In the genomic region with DNA sequence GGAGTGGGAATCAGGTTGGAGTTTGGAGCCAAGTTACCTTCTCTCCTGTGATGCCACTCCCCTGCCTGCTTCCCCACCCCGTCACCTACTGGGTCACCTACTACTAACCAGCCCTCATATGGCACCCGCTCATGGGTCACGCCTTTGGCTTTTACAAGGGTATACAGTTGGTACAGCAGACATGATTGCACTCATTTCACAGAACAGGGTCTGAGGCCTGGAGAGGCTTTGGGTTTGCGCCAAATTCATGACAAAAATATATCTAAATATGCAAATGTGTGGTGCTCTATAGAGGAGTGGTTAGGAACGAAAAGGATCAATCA, we compare ENCODE assay signal across 16 cellular contexts. TPM values are rescaled to one million over a fixed set of nuclear protein-coding genes. Genes with fewer than 3 reads are reported as not detected.
DNase-seq lines count a peak whose midpoint lies in the region; ATAC-seq and TF ChIP-seq lines count a peak whose summit lies in the region.
"Had no signal": no experiment of that assay in that cellular context is flagged by ENCODE, and none has a peak within 500 bp of the region (broad histone marks: within the 10 kb centered on the region; RNA-seq: fewer than 3 reads in every experiment).

No MANE protein-coding gene starts in this region.

- H3K36me3 ChIP-seq in WERI-Rb-1: no peaks in the 10 kb centered on the region

- H3K4me3 Mint-ChIP-seq in activated naive CD8-positive, alpha-beta T cell treated with anti-CD3 and anti-CD28 coated beads, Interleukin-2, amount 10 ng/mL, durations not matched to agents 7 days and 5 days: peak overlapping the region; percentile 60
- H3K4me3 Mint-ChIP-seq in activated naive CD8-positive, alpha-beta T cell treated with anti-CD3 and anti-CD28 coated beads, Interleukin-2, amount 50 U/mL, for 24 hours: no peak overlapping the region
- H3K4me3 Mint-ChIP-seq in mesothelial cell of epicardium (no peak overlapping the region), type B pancreatic cell (no peak overlapping the region)

- POLR2A ChIA-PET in activated naive CD8-positive, alpha-beta T cell treated with anti-CD3 and anti-CD28 coated beads, Interleukin-2, amount 10 ng/mL, durations not matched to agents 7 days and 5 days (lab: Charles Lee): interaction anchor here (1.0 to 1.4 kb wide), 2 partner anchors 19 to 61 kb away, joined by 3 read pairs; no protein-coding TSS in a partner anchor

- no peaks in the 10 kb centered on the region for H3K9me3 Mint-ChIP-seq in activated naive CD8-positive, alpha-beta T cell treated with anti-CD3 and anti-CD28 coated beads, Interleukin-2, amount 10 ng/mL, durations not matched to agents 7 days and 5 days
- H3K9me3 Mint-ChIP-seq in activated naive CD8-positive, alpha-beta T cell treated with anti-CD3 and anti-CD28 coated beads, Interleukin-2, amount 50 U/mL, for 24 hours: no peaks in the 10 kb centered on the region
- no peaks in the 10 kb centered on the region for H3K9me3 Mint-ChIP-seq in mesothelial cell of epicardium
- no peaks in the 10 kb centered on the region for H3K9me3 Mint-ChIP-seq in type B pancreatic cell
- H3K9me3 Mint-ChIP-seq: T-helper 1 cell treated with Interleukin-12 subunit alpha and Interleukin-12 subunit beta and Interleukin-4 antibody, amounts not matched to agents 30 μg/mL and 1 μg/mL, for 36 hours had no signal

- H3K27ac Mint-ChIP-seq in activated naive CD8-positive, alpha-beta T cell treated with anti-CD3 and anti-CD28 coated beads, Interleukin-2, amount 10 ng/mL, durations not matched to agents 7 days and 5 days: peak overlapping the region; percentile 83
- H3K27ac Mint-ChIP-seq in activated naive CD8-positive, alpha-beta T cell treated with anti-CD3 and anti-CD28 coated beads, Interleukin-2, amount 50 U/mL, for 24 hours: no peak overlapping the region
- H3K27ac Mint-ChIP-seq in mesothelial cell of epicardium (peak overlapping the region; percentile 99), type B pancreatic cell (peak overlapping the region; percentile 91)

- no peaks in the 10 kb centered on the region for H3K27me3 ChIP-seq in WERI-Rb-1 (ENCODE audit: insufficient read depth, low read depth, severe bottlenecking)

- H3K27ac ChIP-seq in WERI-Rb-1: peak overlapping the region; percentile 79; the same call in 1 of the 2 replicates

- no peak overlapping the region for H3K4me3 ChIP-seq in WERI-Rb-1 (ENCODE audit: low read depth, low read length)

- H3K27me3 Mint-ChIP-seq in activated naive CD8-positive, alpha-beta T cell treated with anti-CD3 and anti-CD28 coated beads, Interleukin-2, amount 10 ng/mL, durations not matched to agents 7 days and 5 days: peaks cover 5% of the 10 kb centered on the region
- no peaks in the 10 kb centered on the region for H3K27me3 Mint-ChIP-seq in activated naive CD8-positive, alpha-beta T cell treated with anti-CD3 and anti-CD28 coated beads, Interleukin-2, amount 50 U/mL, for 24 hours
- H3K27me3 Mint-ChIP-seq in mesothelial cell of epicardium (ENCODE audit: low read depth): no peaks in the 10 kb centered on the region
- H3K27me3 Mint-ChIP-seq in type B pancreatic cell: no peaks in the 10 kb centered on the region

- TF ChIP-seq CTCF in WERI-Rb-1 (IDR thresholded peaks at IDR 0.05; ENCODE audit: low read depth, low read length): no peak
- TF ChIP-seq CTCF in mesothelial cell of epicardium (IDR thresholded peaks at IDR 0.05; ENCODE audit: unreplicated experiment): no peak
- no peak for TF ChIP-seq CTCF in type B pancreatic cell (conservative IDR thresholded peaks at IDR 0.05)

- no peaks in the 10 kb centered on the region for H3K36me3 Mint-ChIP-seq in activated naive CD8-positive, alpha-beta T cell treated with anti-CD3 and anti-CD28 coated beads, Interleukin-2, amount 10 ng/mL, durations not matched to agents 7 days and 5 days
- no peaks in the 10 kb centered on the region for H3K36me3 Mint-ChIP-seq in activated naive CD8-positive, alpha-beta T cell treated with anti-CD3 and anti-CD28 coated beads, Interleukin-2, amount 50 U/mL, for 24 hours (ENCODE audit: low read depth)
- H3K36me3 Mint-ChIP-seq in mesothelial cell of epicardium: no peaks in the 10 kb centered on the region
- no peaks in the 10 kb centered on the region for H3K36me3 Mint-ChIP-seq in type B pancreatic cell

- no peak for DNase-seq in activated naive CD8-positive, alpha-beta T cell treated with anti-CD3 and anti-CD28 coated beads, Interleukin-2, amount 10 ng/mL, durations not matched to agents 7 days and 5 days
- DNase-seq in activated naive CD8-positive, alpha-beta T cell treated with anti-CD3 and anti-CD28 coated beads, Interleukin-2, amount 50 U/mL, for 24 hours: no peak
- DNase-seq in WERI-Rb-1 (no peak), mesothelial cell of epicardium (ENCODE audit: low spot score in 2 of 2, unreplicated experiment in 2 of 2) (no peak), type B pancreatic cell (ENCODE audit: extremely low spot score, unreplicated experiment) (no peak), NCI-H1105 (lab: John Stamatoyannopoulos, UW) (no peak), NCI-H187 (lab: John Stamatoyannopoulos, UW) (no peak), NCI-H446 treated with DMSO at 0.1 percent for 48 hours (lab: John Stamatoyannopoulos, UW) (no peak)
- DNase-seq: AML-193; Kasumi-1; occipital lobe; stimulated activated CD8-positive, alpha-beta memory T cell treated with anti-CD3 and anti-CD28 coated beads, Interleukin-4, amount 100 ng/mL, for 48 hours had no signal

- H3K9me3 ChIP-seq in WERI-Rb-1 (ENCODE audit: severe bottlenecking): no peaks in the 10 kb centered on the region

- no peak for ATAC-seq in activated naive CD8-positive, alpha-beta T cell treated with anti-CD3 and anti-CD28 coated beads, Interleukin-2, amount 10 ng/mL, durations not matched to agents 7 days and 5 days (ENCODE audit: low read depth)
- ATAC-seq in activated naive CD8-positive, alpha-beta T cell treated with anti-CD3 and anti-CD28 coated beads, Interleukin-2, amount 50 U/mL, for 24 hours: no peak

- H3K4me1 Mint-ChIP-seq in activated naive CD8-positive, alpha-beta T cell treated with anti-CD3 and anti-CD28 coated beads, Interleukin-2, amount 10 ng/mL, durations not matched to agents 7 days and 5 days: peaks cover 39% of the 10 kb centered on the region
- H3K4me1 Mint-ChIP-seq in activated naive CD8-positive, alpha-beta T cell treated with anti-CD3 and anti-CD28 coated beads, Interleukin-2, amount 50 U/mL, for 24 hours: peaks cover 43% of the 10 kb centered on the region
- peaks cover 62% of the 10 kb centered on the region for H3K4me1 Mint-ChIP-seq in mesothelial cell of epicardium
- H3K4me1 Mint-ChIP-seq in type B pancreatic cell (ENCODE audit: unreplicated experiment): peaks cover 45% of the 10 kb centered on the region

RNA-seq across cellular contexts. Expression of a gene that starts 10.7 kb away (rescaled TPM):
- total RNA-seq in activated naive CD8-positive, alpha-beta T cell treated with anti-CD3 and anti-CD28 coated beads, Interleukin-2, amount 10 ng/mL, durations not matched to agents 7 days and 5 days: under 1 TPM; 0.25 to 0.91 TPM
- total RNA-seq in mesothelial cell of epicardium: 9.4 to 12.2 TPM (median 10.5 TPM) in 3 replicates
- 0.67 and 1.3 TPM in 2 replicates for total RNA-seq in type B pancreatic cell (ENCODE audit: low replicate concordance)
- total RNA-seq: activated CD8-positive, alpha-beta memory T cell treated with anti-CD3 and anti-CD28 coated beads for 36 hours; G401; left lobe of liver; occipital lobe had no signal

RNA-seq across cellular contexts. Expression of a gene that starts 19.4 kb away (rescaled TPM):
- total RNA-seq in activated naive CD8-positive, alpha-beta T cell treated with anti-CD3 and anti-CD28 coated beads, Interleukin-2, amount 10 ng/mL, durations not matched to agents 7 days and 5 days: 1 to 10 TPM; 2.1 to 4.0 TPM
- total RNA-seq in mesothelial cell of epicardium: 259 to 274 TPM (median 266 TPM) in 3 replicates
- 13.0 and 83.0 TPM in 2 replicates for total RNA-seq in type B pancreatic cell (ENCODE audit: low replicate concordance)
- total RNA-seq: activated CD8-positive, alpha-beta memory T cell treated with anti-CD3 and anti-CD28 coated beads for 36 hours had no signal
